Comparison of ENCODE assay signal across 8 cellular contexts in the genomic region with DNA sequence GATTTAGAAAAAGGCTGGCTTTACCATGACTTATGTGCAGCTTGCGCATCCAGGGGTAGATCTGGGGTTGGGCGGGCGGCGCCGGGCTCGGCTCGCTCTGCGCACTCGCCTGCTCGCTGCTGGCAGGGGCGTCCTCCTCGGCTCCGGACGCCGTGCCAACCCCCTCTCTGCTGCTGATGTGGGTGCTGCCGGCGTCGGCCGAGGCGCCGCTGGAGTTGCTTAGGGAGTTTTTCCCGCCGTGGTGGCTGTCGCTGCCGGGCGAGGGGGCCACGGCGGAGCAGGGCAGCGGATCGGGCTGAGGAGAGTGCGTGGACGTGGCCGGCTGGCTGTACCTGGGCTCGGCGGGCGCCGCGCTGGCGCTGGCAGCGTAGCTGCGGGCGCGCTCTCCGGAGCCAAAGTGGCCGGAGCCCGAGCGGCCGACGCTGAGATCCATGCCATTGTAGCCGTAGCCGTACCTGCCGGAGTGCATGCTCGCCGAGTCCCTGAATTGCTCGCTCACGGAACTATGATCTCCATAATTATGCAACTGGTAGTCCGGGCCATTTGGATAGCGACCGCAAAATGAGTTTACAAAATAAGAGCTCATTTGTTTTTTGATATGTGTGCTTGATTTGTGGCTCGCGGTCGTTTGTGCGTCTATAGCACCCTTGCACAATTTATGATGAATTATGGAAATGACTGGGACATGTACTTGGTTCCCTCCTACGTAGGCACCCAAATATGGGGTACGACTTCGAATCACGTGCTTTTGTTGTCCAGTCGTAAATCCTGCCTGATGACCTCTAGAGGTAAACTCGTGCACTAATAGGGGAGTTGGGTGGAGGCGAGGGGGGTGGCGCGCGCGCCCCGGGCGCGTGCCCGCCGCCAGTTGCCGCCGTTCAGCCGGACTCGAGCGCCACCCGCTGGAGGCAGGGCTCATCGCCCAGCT. TPM values are rescaled to one million over a fixed set of nuclear protein-coding genes. Genes with fewer than 3 reads are reported as not detected.
DNase-seq lines count a peak whose midpoint lies in the region; ATAC-seq and TF ChIP-seq lines count a peak whose summit lies in the region.

A gene (minus strand): TSS at position 660 of the 928 bp plus-strand sequence. CDS start 74 bp downstream, at position 586.

- H3K27me3 ChIP-seq in A673 (replicated peaks; ENCODE audit: insufficient read depth, low read depth, low read length, poor library complexity) = peaks cover 100% of the 10 kb centered on the region
- H3K27me3 ChIP-seq in left ventricle myocardium inferior (ENCODE audit: low read depth) = peaks cover 100% of the 10 kb centered on the region
- H3K27me3 ChIP-seq in CD4-positive, alpha-beta T cell (ENCODE audit: control insufficient read depth, insufficient read depth, low read length) = peaks cover 67% of the 10 kb centered on the region

- H3K9ac ChIP-seq in SK-N-MC (ENCODE audit: insufficient read length) = no peak within 1 kb of the TSS

- no peaks in the 10 kb centered on the region for H3K36me3 ChIP-seq in A673 (ENCODE audit: insufficient read depth, low read length, poor library complexity, severe bottlenecking)
- no peaks in the 10 kb centered on the region for H3K36me3 ChIP-seq in SK-N-MC (ENCODE audit: insufficient read depth, low read length)
- H3K36me3 ChIP-seq in left ventricle myocardium inferior = no peaks in the 10 kb centered on the region

- no peak for ATAC-seq in CD4-positive, alpha-beta T cell (ENCODE audit: poor library complexity)
- no peak for ATAC-seq in GM19455 (IDR thresholded peaks at IDR 0.05; ENCODE audit: unreplicated experiment)

- H3K9me3 ChIP-seq in A673 (ENCODE audit: low read depth, low read length, poor library complexity, severe bottlenecking) (no peaks in the 10 kb centered on the region), SK-N-MC (ENCODE audit: low read depth, low read length) (no peaks in the 10 kb centered on the region), left ventricle myocardium inferior (replicated peaks) (no peaks in the 10 kb centered on the region)
- no peaks in the 10 kb centered on the region for H3K9me3 ChIP-seq in CD4-positive, alpha-beta T cell (ENCODE audit: control insufficient read depth, low read length)

- H3K9me3 Mint-ChIP-seq in CD4-positive, alpha-beta T cell = no peaks in the 10 kb centered on the region

- intact Hi-C loops in A673 (cut with micrococcal nuclease; ENCODE audit: unreplicated experiment) = loop anchor here (5.0 kb wide), 1 partner anchor 1271 kb away; no protein-coding TSS in a partner anchor
- intact Hi-C loops in left ventricle myocardium inferior (cut with micrococcal nuclease) = no loop called here
- intact Hi-C loops in posterior vena cava (cut with DNase I) = no loop called here
- intact Hi-C loops in CD4-positive, alpha-beta T cell (cut with DNase I, micrococcal nuclease) = no loop called here

- no TSS peak for BruUV-seq in A673 (replicated peaks; lab: Mats Ljungman, UMichigan)

- H3K27ac ChIP-seq in A673 (ENCODE audit: low read depth, low read length, poor library complexity, severe bottlenecking) = no peak within 1 kb of the TSS
- H3K27ac ChIP-seq in SK-N-MC = no peak within 1 kb of the TSS
- peak within 1 kb of the TSS; percentile 47 for H3K27ac ChIP-seq in left ventricle myocardium inferior (replicated peaks)
- no peak within 1 kb of the TSS for H3K27ac ChIP-seq in CD4-positive, alpha-beta T cell (ENCODE audit: low read depth, low read length)

- H3K27ac Mint-ChIP-seq in CD4-positive, alpha-beta T cell = no peak within 1 kb of the TSS

- peaks cover 16% of the 10 kb centered on the region for H3K4me1 ChIP-seq in A673 (ENCODE audit: insufficient read depth, low read length, poor library complexity, severe bottlenecking)
- H3K4me1 ChIP-seq in left ventricle myocardium inferior = peaks cover 49% of the 10 kb centered on the region

- H3K4me3 Mint-ChIP-seq in CD4-positive, alpha-beta T cell = no peak within 1 kb of the TSS

- POLR2A ChIA-PET in A673 (lab: Charles Lee; ENCODE audit: low non-redundant PET) = no interaction called here
- POLR2A ChIA-PET in CD4-positive, alpha-beta T cell (lab: Charles Lee) = no interaction called here

- no peaks in the 10 kb centered on the region for H3K36me3 Mint-ChIP-seq in CD4-positive, alpha-beta T cell (ENCODE audit: low read depth)

- H3K4me1 Mint-ChIP-seq in CD4-positive, alpha-beta T cell (ENCODE audit: low read depth) = peaks cover 4% of the 10 kb centered on the region

- CTCF ChIA-PET in A673 (lab: Charles Lee) = interaction anchor here (1.6 kb wide), 1 partner anchor 18 kb away, joined by 5 read pairs; no protein-coding TSS in a partner anchor
- CTCF ChIA-PET in CD4-positive, alpha-beta T cell (lab: Charles Lee) = interaction anchor here (0.7 kb wide), 1 partner anchor 53 kb away, joined by 3 read pairs; no protein-coding TSS in a partner anchor

- H3K4me3 ChIP-seq in A673 (ENCODE audit: low read depth, low read length, poor library complexity, severe bottlenecking) = peak within 1 kb of the TSS; percentile 30
- H3K4me3 ChIP-seq in HFF-Myc (replicated peaks; ENCODE audit: low read depth, low read length) = peak within 1 kb of the TSS; percentile 41
- peak within 1 kb of the TSS; percentile 76 for H3K4me3 ChIP-seq in SK-N-MC
- H3K4me3 ChIP-seq in left ventricle myocardium inferior = peak within 1 kb of the TSS; percentile 64

- peak; percentile 72 for TF ChIP-seq CTCF in A673 (conservative IDR thresholded peaks at IDR 0.05; ENCODE audit: low read depth, low read length)
- peak; percentile 82 for TF ChIP-seq CTCF in HFF-Myc (IDR thresholded peaks at IDR 0.05; ENCODE audit: low read depth, low read length, missing control alignments)
- TF ChIP-seq CTCF in left ventricle myocardium inferior (IDR thresholded peaks at IDR 0.05; ENCODE audit: borderline replicate concordance) = peak; percentile 53
- TF ChIP-seq CTCF in CD4-positive, alpha-beta T cell (IDR thresholded peaks at IDR 0.05) = no peak

- H3K27me3 Mint-ChIP-seq in CD4-positive, alpha-beta T cell = peaks cover 68% of the 10 kb centered on the region

- peak; percentile 44 for DNase-seq in A673 (ENCODE audit: low spot score)
- DNase-seq in HFF-Myc (ENCODE audit: extremely low read depth, low read depth) = no peak
- DNase-seq in SK-N-MC (ENCODE audit: low read depth, low spot score) = no peak
- no peak for DNase-seq in left ventricle myocardium inferior
- DNase-seq in posterior vena cava (ENCODE audit: low spot score) = peak; percentile 92
- no peak for DNase-seq in CD4-positive, alpha-beta T cell
- no peak for DNase-seq in NCI-H2029 (lab: John Stamatoyannopoulos, UW)

RNA-seq across cellular contexts. Expression of the gene that starts here (rescaled TPM):
- total RNA-seq in A673 (2021) (not detected in 2 replicates), left ventricle myocardium inferior (not detected), posterior vena cava (10 to 100 TPM; 11.3 to 17.6 TPM)
- not detected for total RNA-seq in CD4-positive, alpha-beta T cell

Comparison
In these comparisons a context has a peak if more than half of its experiments do, and no peak if none do; other contexts are left out.
1. RNA of the gene that starts here (total RNA-seq): 11.3 to 17.6 TPM in posterior vena cava; not detected in CD4-positive, alpha-beta T cell, not detected in A673 and not detected in left ventricle myocardium inferior (single experiment); every median in the first group is over 10 times any median in the second.
2. Peak in DNase-seq and H3K4me3 ChIP-seq in A673; RNA of the gene not detected or under 1 TPM.
3. Peak in every context shown above with its lines, with median percentiles within 50 percentile points of each other: H3K4me3 ChIP-seq.